In genomic region chr15:48802867-48803266, GRCh38 we compare ENCODE assay signal across 13 cellular contexts. TPM values are rescaled to one million over a fixed set of nuclear protein-coding genes. Genes with fewer than 3 reads are reported as not detected.
DNase-seq lines count a peak whose midpoint lies in the region; ATAC-seq, FAIRE-seq and TF ChIP-seq lines count a peak whose summit lies in the region.
"Had no signal": no experiment of that assay in that cellular context is flagged by ENCODE, and none has a peak within 500 bp of the region (broad histone marks: within the 10 kb centered on the region; RNA-seq: fewer than 3 reads in every experiment).

No MANE protein-coding gene starts in this region.

- no peaks in the 10 kb centered on the region for H3K9me3 ChIP-seq in A549
- H3K9me3 ChIP-seq in SJSA1 (replicated peaks) = no peaks in the 10 kb centered on the region
- no peaks in the 10 kb centered on the region for H3K9me3 ChIP-seq in naive thymus-derived CD4-positive, alpha-beta T cell (ENCODE audit: control insufficient read depth in 2 of 3, low read length in 3 of 3)
- H3K9me3 ChIP-seq: right lobe of liver had no signal

- TF ChIP-seq RAD21 in A549 (conservative IDR thresholded peaks at IDR 0.05 in 1 of 2, IDR thresholded peaks at IDR 0.05 in 1 of 2) = no peak

- FAIRE-seq in A549 (lab: Jason Lieb, UNC) = no peak

- peaks cover 9% of the 10 kb centered on the region for H3K4me1 Mint-ChIP-seq in CD14-positive monocyte
- peaks cover 4 to 52% (median 15%) of the 10 kb centered on the region in 7 donors for H3K4me1 Mint-ChIP-seq in naive thymus-derived CD4-positive, alpha-beta T cell

- H3K36me3 ChIP-seq in SJSA1 = peaks cover 11% of the 10 kb centered on the region; the same call in 1 of the 2 replicates
- H3K36me3 ChIP-seq in naive thymus-derived CD4-positive, alpha-beta T cell (ENCODE audit: control insufficient read depth in 2 of 3, insufficient read depth in 3 of 3, low read length in 3 of 3) = no peaks in the 10 kb centered on the region
- H3K36me3 ChIP-seq: right lobe of liver had no signal

- TF ChIP-seq POLR2A in A549 (IDR thresholded peaks at IDR 0.05; ENCODE audit: low read length) (no peak), GM18505 (IDR thresholded peaks at IDR 0.05; ENCODE audit: borderline replicate concordance, extremely low read depth, insufficient read depth, insufficient read length) (no peak)

- CTCF ChIA-PET in A549 (lab: Yijun Ruan, JAX) = interaction anchor here (0.7 to 2.2 kb wide), 4 partner anchors 14 to 445 kb away, joined by 3 to 7 read pairs (median 3); no protein-coding TSS in a partner anchor
- CTCF ChIA-PET in naive thymus-derived CD4-positive, alpha-beta T cell (lab: Charles Lee) = interaction anchor here (1.8 kb wide), 1 partner anchor 8 kb away, joined by 6 read pairs; the partner anchor contains the start of gene CEP152

- no peak for TF ChIP-seq CTCF in A549 (IDR thresholded peaks at IDR 0.05)
- no peak for TF ChIP-seq CTCF in CD14-positive monocyte (IDR thresholded peaks at IDR 0.05)

- peak overlapping the region in 1 of 7 donors; percentile 10 for H3K27ac Mint-ChIP-seq in CD14-positive monocyte
- no peak overlapping the region for H3K27ac Mint-ChIP-seq in naive thymus-derived CD4-positive, alpha-beta T cell
- H3K27ac Mint-ChIP-seq: CD4-positive, alpha-beta T cell; GM23338 had no signal

- no peak for DNase-seq in A549 (ENCODE audit: low read depth in 1 of 2, low spot score in 1 of 2)
- peak; percentile 38 to 56 for DNase-seq in SJSA1 (ENCODE audit: low read depth in 1 of 2, low spot score in 2 of 2)
- peak; percentile 96 for DNase-seq in fibroblast of peridontal ligament (ENCODE audit: extremely low read depth)
- no peak for DNase-seq in CD14-positive monocyte (ENCODE audit: low spot score)
- DNase-seq in naive thymus-derived CD4-positive, alpha-beta T cell = no peak
- DNase-seq in sciatic nerve (ENCODE audit: low spot score) = no peak
- DNase-seq: CD4-positive, alpha-beta T cell; effector memory CD4-positive, alpha-beta T cell; right lobe of liver; SW 1271 had no signal

- no peaks in the 10 kb centered on the region for H3K27me3 Mint-ChIP-seq in CD14-positive monocyte (ENCODE audit: low read depth in 3 of 3)
- H3K27me3 Mint-ChIP-seq in naive thymus-derived CD4-positive, alpha-beta T cell = no peaks in the 10 kb centered on the region
- H3K27me3 Mint-ChIP-seq: CD4-positive, alpha-beta T cell had no signal

- H3K4me3 ChIP-seq in A549 (no peak overlapping the region), SJSA1 (no peak overlapping the region)
- no peak overlapping the region for H3K4me3 ChIP-seq in naive thymus-derived CD4-positive, alpha-beta T cell (ENCODE audit: low read length)
- H3K4me3 ChIP-seq: GM23338, right lobe of liver had no signal

- ATAC-seq in A549 (peak; percentile 37 to 54; a peak in 2 of 6 replicates), GM19468 (IDR thresholded peaks at IDR 0.05; ENCODE audit: extremely low read depth, unreplicated experiment) (peak; percentile 24), GM18505 (IDR thresholded peaks at IDR 0.05; ENCODE audit: unreplicated experiment) (no peak), sciatic nerve (no peak)
- no peak for ATAC-seq in naive thymus-derived CD4-positive, alpha-beta T cell
- ATAC-seq: GM23338, right lobe of liver had no signal

- H3K36me3 Mint-ChIP-seq in CD14-positive monocyte = peaks cover 24 to 26% of the 10 kb centered on the region in 2 donors
- peaks cover 4 to 27% (median 16%) of the 10 kb centered on the region in 5 donors for H3K36me3 Mint-ChIP-seq in naive thymus-derived CD4-positive, alpha-beta T cell

- H3K4me1 ChIP-seq in A549 = peaks cover 8% of the 10 kb centered on the region; the same call in 2 of the 3 replicates
- H3K4me1 ChIP-seq in SJSA1 (replicated peaks) = no peaks in the 10 kb centered on the region; the same call in 1 of the 2 replicates
- H3K4me1 ChIP-seq in naive thymus-derived CD4-positive, alpha-beta T cell (ENCODE audit: control insufficient read depth in 2 of 2, insufficient read depth in 2 of 2, low read length in 2 of 2) = no peaks in the 10 kb centered on the region

- no peaks in the 10 kb centered on the region for H3K27me3 ChIP-seq in SJSA1 (replicated peaks)
- H3K27me3 ChIP-seq in naive thymus-derived CD4-positive, alpha-beta T cell (ENCODE audit: control insufficient read depth in 2 of 2, insufficient read depth in 2 of 2, low read length in 2 of 2) = no peaks in the 10 kb centered on the region
- H3K27me3 ChIP-seq: right lobe of liver had no signal

- no peak overlapping the region for H3K4me2 ChIP-seq in A549
- H3K4me2 ChIP-seq: GM23338 had no signal

- no peak overlapping the region for H3K4me3 Mint-ChIP-seq in CD14-positive monocyte
- H3K4me3 Mint-ChIP-seq in naive thymus-derived CD4-positive, alpha-beta T cell = no peak overlapping the region
- H3K4me3 Mint-ChIP-seq: CD4-positive, alpha-beta T cell; GM23338 had no signal

- intact Hi-C loops in CD14-positive monocyte (cut with micrococcal nuclease) (no loop called here), sciatic nerve (cut with DNase I) (no loop called here)
- intact Hi-C loops in naive thymus-derived CD4-positive, alpha-beta T cell (cut with micrococcal nuclease) = no loop called here

- no peak for TF ChIP-seq EP300 in A549 (IDR thresholded peaks at IDR 0.05)

- POLR2A ChIA-PET in A549 (lab: Yijun Ruan, JAX) = no interaction called here
- POLR2A ChIA-PET in naive thymus-derived CD4-positive, alpha-beta T cell (lab: Charles Lee) = no interaction called here

- no peaks in the 10 kb centered on the region for H3K9me3 Mint-ChIP-seq in CD14-positive monocyte
- no peaks in the 10 kb centered on the region for H3K9me3 Mint-ChIP-seq in naive thymus-derived CD4-positive, alpha-beta T cell
- H3K9me3 Mint-ChIP-seq: CD4-positive, alpha-beta T cell; GM23338 had no signal

- no peak overlapping the region for H3K27ac ChIP-seq in A549
- no peak overlapping the region for H3K27ac ChIP-seq in SJSA1
- no peak overlapping the region for H3K27ac ChIP-seq in naive thymus-derived CD4-positive, alpha-beta T cell (ENCODE audit: low read depth, low read length)
- H3K27ac ChIP-seq: right lobe of liver had no signal

TF ChIP-seq in A549, 52 proteins besides CTCF, POLR2A, EP300 and RAD21:
- TF ChIP-seq ZC3H11A (IDR thresholded peaks at IDR 0.05) (no peak), HES2 (IDR thresholded peaks at IDR 0.05) (no peak)

RNA-seq across cellular contexts. Expression of gene CEP152, which starts 8.0 kb away (rescaled TPM):
- polyA plus RNA-seq in A549 (2011; rRNA removed) (3.9 and 4.5 TPM in 2 replicates), A549 (2017; fragmentation: RNase III; extraction: RNeasy Plus Mini Kit Qiagen cat#74134 plus additional on column Dnase treatment) (4.3 to 9.5 TPM (median 8.2 TPM) in 3 replicates), CD14-positive monocyte (1 to 10 TPM; 1.0 to 3.8 TPM)
- polyA plus RNA-seq in A549 (2012; cell fraction: cytosol; rRNA removed) = 0.71 and 0.83 TPM in 2 replicates
- 1.3 and 1.4 TPM in 2 replicates for polyA plus RNA-seq in A549 (2012; cell fraction: nucleus; rRNA removed)
- polyA minus RNA-seq in A549 (2011; rRNA and poly(A)+ RNA removed) = 11.2 and 22.2 TPM in 2 replicates
- 16.6 and 19.5 TPM in 2 replicates for total RNA-seq in SJSA1 (2014; rRNA removed; shearing (Covaris generic))
- 10 to 100 TPM in 3 of 5 experiments, 1 to 10 TPM in 2; 6.2 to 26.3 (median 17.0) TPM for total RNA-seq in naive thymus-derived CD4-positive, alpha-beta T cell
- 1 to 10 TPM; 3.5 to 8.4 TPM for polyA plus RNA-seq in naive thymus-derived CD4-positive, alpha-beta T cell
- total RNA-seq in sciatic nerve = 11.1 TPM

Comparison
In these comparisons a context has a peak if more than half of its experiments do, and no peak if none do; other contexts are left out.
1. ATAC-seq: peak in A549 (2 of 2) and GM19468 (single experiment); none in GM18505 (single experiment), naive thymus-derived CD4-positive, alpha-beta T cell (single experiment) and sciatic nerve (single experiment).
2. DNase-seq: peak in SJSA1 (2 of 2) and fibroblast of peridontal ligament (single experiment); none in A549 (0 of 2), CD14-positive monocyte (single experiment), naive thymus-derived CD4-positive, alpha-beta T cell (0 of 9) and sciatic nerve (single experiment).